ENCODE assay signal across 8 cellular contexts in genomic region chr22:39013923-39014722, GRCh38. TPM values are rescaled to one million over a fixed set of nuclear protein-coding genes. Genes with fewer than 3 reads are reported as not detected.
DNase-seq lines count a peak whose midpoint lies in the region; ATAC-seq lines count a peak whose summit lies in the region.

APOBEC3C (plus strand) TSS chr22:39014257; CDS start chr22:39014363, 106 bp downstream.

- in situ Hi-C loops in G401 (cut with HindIII; ENCODE audit: low sequenced_read_pairs), result no loop called here

- DNase-seq in G401 (ENCODE audit: low spot score), result peak; percentile 39
- peak; percentile 76 for DNase-seq in H4 (ENCODE audit: low spot score)
- peak; percentile 92 for DNase-seq in MV-4-11 (lab: John Stamatoyannopoulos, UW)
- peak; percentile 61 for DNase-seq in cerebellar cortex (ENCODE audit: low spot score)
- DNase-seq in left lobe of liver (ENCODE audit: low spot score), result peak; percentile 58
- peak; percentile 64 to 69 for DNase-seq in stimulated activated CD4-positive, alpha-beta T cell treated with anti-CD3 and anti-CD28 coated beads, Interleukin-2, amount 100 ng/mL, for 48 hours

- ATAC-seq in activated CD4-positive, CD25-positive, alpha-beta regulatory T cell treated with anti-CD3 and anti-CD28 coated beads, Interleukin-2, amount 50 U/mL, for 24 hours, result peak; percentile 94 to 96
- ATAC-seq in left lobe of liver (peak; percentile 88), GM18858 (IDR thresholded peaks at IDR 0.05; ENCODE audit: unreplicated experiment) (no peak)

RNA-seq across cellular contexts. Expression of gene APOBEC3C, which starts in this region (rescaled TPM):
- 1.7 and 2.9 TPM in 2 replicates for total RNA-seq in G401 (2014; rRNA removed; shearing (Covaris generic))
- total RNA-seq in H4 (2014; rRNA removed; shearing (Covaris generic)), result 7.2 and 8.0 TPM in 2 replicates
- 2.5 TPM for total RNA-seq in left lobe of liver

Comparison
In these comparisons a context has a peak if more than half of its experiments do, and no peak if none do; other contexts are left out.
1. DNase-seq: peak in every context shown above with its lines; median percentile 92 in MV-4-11; 76 in H4; 66 in stimulated activated CD4-positive, alpha-beta T cell treated with anti-CD3 and anti-CD28 coated beads, Interleukin-2, amount 100 ng/mL, for 48 hours; 61 in cerebellar cortex; 58 in left lobe of liver; 39 in G401.